In genomic region chr18:48434382-48434781, GRCh38 we compare ENCODE assay signal across 4 cellular contexts. TPM values are rescaled to one million over a fixed set of nuclear protein-coding genes. Genes with fewer than 3 reads are reported as not detected.
"Had no signal": no experiment of that assay in that cellular context is flagged by ENCODE, and none has a peak within 500 bp of the region (broad histone marks: within the 10 kb centered on the region; RNA-seq: fewer than 3 reads in every experiment).

No MANE protein-coding gene starts in this region.

RNA-seq across cellular contexts. Expression of gene ZBTB7C, which starts 25.2 kb away (rescaled TPM):
- total RNA-seq: activated naive CD4-positive, alpha-beta T cell treated with anti-CD3 and anti-CD28 coated beads for 36 hours; activated naive CD4-positive, alpha-beta T cell treated with anti-CD3 and anti-CD28 coated beads, Interleukin-2, amount 50 U/mL, for 72 hours; activated naive CD8-positive, alpha-beta T cell treated with anti-CD3 and anti-CD28 coated beads for 36 hours; activated naive CD8-positive, alpha-beta T cell treated with anti-CD3 and anti-CD28 coated beads, Interleukin-2, amount 10 ng/mL, durations not matched to agents 7 days and 5 days had no signal
